In the genomic region with DNA sequence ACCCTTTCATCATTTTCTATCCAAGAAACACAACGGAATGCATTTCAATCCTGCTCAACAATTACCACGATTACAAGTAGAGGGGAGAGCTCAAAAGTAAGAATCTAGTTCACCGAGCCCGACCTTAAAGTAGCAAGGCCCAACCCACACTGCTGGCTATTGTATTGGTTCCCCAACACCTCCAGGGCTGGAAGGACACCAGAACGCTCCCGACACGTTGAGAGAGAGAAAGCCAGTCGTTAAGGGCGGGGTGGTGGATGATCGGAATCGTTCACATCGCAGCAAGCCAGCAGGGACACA, we compare ENCODE assay signal across 8 cellular contexts. TPM values are rescaled to one million over a fixed set of nuclear protein-coding genes. Genes with fewer than 3 reads are reported as not detected.
DNase-seq lines count a peak whose midpoint lies in the region; ATAC-seq and TF ChIP-seq lines count a peak whose summit lies in the region.

No MANE protein-coding gene starts in this region.

- H3K36me3 Mint-ChIP-seq in activated naive CD8-positive, alpha-beta T cell treated with anti-CD3 and anti-CD28 coated beads for 36 hours: peaks cover 14% of the 10 kb centered on the region

- TF ChIP-seq EP300 in tibial nerve (IDR thresholded peaks at IDR 0.05): no peak

- ATAC-seq in GM21717 (IDR thresholded peaks at IDR 0.05; ENCODE audit: unreplicated experiment): peak; percentile 23
- ATAC-seq in right lobe of liver: no peak
- no peak for ATAC-seq in HG03571 (IDR thresholded peaks at IDR 0.05; ENCODE audit: unreplicated experiment)

- H3K9me3 ChIP-seq in right lobe of liver (no peaks in the 10 kb centered on the region), tibial nerve (no peaks in the 10 kb centered on the region)

- H3K79me2 ChIP-seq in ACC112 (ENCODE audit: control insufficient read depth, insufficient read depth, low read length, unreplicated experiment): peaks cover 56% of the 10 kb centered on the region

- H2AFZ ChIP-seq in ACC112 (ENCODE audit: low read length, unreplicated experiment): peak overlapping the region; percentile 94

- peaks cover 3% of the 10 kb centered on the region for H3K27me3 Mint-ChIP-seq in activated naive CD8-positive, alpha-beta T cell treated with anti-CD3 and anti-CD28 coated beads for 36 hours

- TF ChIP-seq POLR2A in right lobe of liver (IDR thresholded peaks at IDR 0.05) (no peak), tibial nerve (IDR thresholded peaks at IDR 0.05) (no peak)

- no peak for DNase-seq in activated naive CD8-positive, alpha-beta T cell treated with anti-CD3 and anti-CD28 coated beads for 36 hours
- DNase-seq in right lobe of liver (no peak), tibial nerve (ENCODE audit: low spot score in 2 of 2) (no peak), GM19240 (ENCODE audit: insufficient read length, low spot score) (no peak), NCI-H526 treated with DMSO at 0.1 percent for 48 hours (lab: John Stamatoyannopoulos, UW) (no peak)

- H3K4me3 Mint-ChIP-seq in activated naive CD8-positive, alpha-beta T cell treated with anti-CD3 and anti-CD28 coated beads for 36 hours: peak overlapping the region; percentile 87

- H3K27ac Mint-ChIP-seq in activated naive CD8-positive, alpha-beta T cell treated with anti-CD3 and anti-CD28 coated beads for 36 hours: peak overlapping the region; percentile 54

- no peaks in the 10 kb centered on the region for H3K9me3 Mint-ChIP-seq in activated naive CD8-positive, alpha-beta T cell treated with anti-CD3 and anti-CD28 coated beads for 36 hours

- intact Hi-C loops in right lobe of liver (cut with DNase I): no loop called here

- peaks cover 25% of the 10 kb centered on the region for H3K4me1 Mint-ChIP-seq in activated naive CD8-positive, alpha-beta T cell treated with anti-CD3 and anti-CD28 coated beads for 36 hours

- peaks cover 7% of the 10 kb centered on the region for H3K4me1 ChIP-seq in ACC112 (ENCODE audit: control insufficient read depth, insufficient read depth, low read length, unreplicated experiment)
- H3K4me1 ChIP-seq in right lobe of liver: peaks cover 0 to 6% (median 0%) of the 10 kb centered on the region in 4 donors
- H3K4me1 ChIP-seq in tibial nerve: peaks cover 0 to 36% (median 13%) of the 10 kb centered on the region in 4 donors

- no peak for TF ChIP-seq CTCF in right lobe of liver (IDR thresholded peaks at IDR 0.05)
- TF ChIP-seq CTCF in tibial nerve (IDR thresholded peaks at IDR 0.05): no peak

- WGBS in right lobe of liver (ENCODE audit: insufficient coverage, low coverage, low lambda C conversion rate, missing lambda C conversion rate): 0% methylated on average over 12 of the region's 12 CpGs
- 1 to 2% methylated on average over 12 of the region's 12 CpGs for WGBS in tibial nerve, 2 donors

- H3K27ac ChIP-seq in ACC112 (ENCODE audit: low read depth, low read length) (no peak overlapping the region), right lobe of liver (peak overlapping the region in 2 of 3 donors; percentile 50 to 71), tibial nerve (peak overlapping the region in 3 of 4 donors; percentile 85 to 88 (median 86))

- H3K27me3 ChIP-seq in ACC112 (ENCODE audit: insufficient read depth, low read length): no peaks in the 10 kb centered on the region
- H3K27me3 ChIP-seq in right lobe of liver: no peaks in the 10 kb centered on the region
- no peaks in the 10 kb centered on the region for H3K27me3 ChIP-seq in tibial nerve

- H3K4me3 ChIP-seq in ACC112 (ENCODE audit: low read depth, low read length) (peak overlapping the region; percentile 80), right lobe of liver (peak overlapping the region; percentile 75 to 91 (median 78)), tibial nerve (peak overlapping the region; percentile 58 to 94 (median 88))

- peaks cover 7% of the 10 kb centered on the region; the same call in 1 of the 2 replicates for H3K36me3 ChIP-seq in ACC112 (ENCODE audit: insufficient read depth, low read length)
- no peaks in the 10 kb centered on the region for H3K36me3 ChIP-seq in right lobe of liver
- peaks cover 0 to 4% (median 0%) of the 10 kb centered on the region in 3 donors for H3K36me3 ChIP-seq in tibial nerve

RNA-seq across cellular contexts. Expression of gene CKAP5, which starts 0.7 kb away (rescaled TPM):
- 100 to 1,000 TPM; 139 to 144 TPM for total RNA-seq in activated naive CD8-positive, alpha-beta T cell treated with anti-CD3 and anti-CD28 coated beads for 36 hours
- total RNA-seq in right lobe of liver: 10 to 100 TPM; 12.9 to 30.2 (median 21.2) TPM
- 10 to 100 TPM; 36.9 to 52.7 (median 47.7) TPM for total RNA-seq in tibial nerve
